In the genomic region with DNA sequence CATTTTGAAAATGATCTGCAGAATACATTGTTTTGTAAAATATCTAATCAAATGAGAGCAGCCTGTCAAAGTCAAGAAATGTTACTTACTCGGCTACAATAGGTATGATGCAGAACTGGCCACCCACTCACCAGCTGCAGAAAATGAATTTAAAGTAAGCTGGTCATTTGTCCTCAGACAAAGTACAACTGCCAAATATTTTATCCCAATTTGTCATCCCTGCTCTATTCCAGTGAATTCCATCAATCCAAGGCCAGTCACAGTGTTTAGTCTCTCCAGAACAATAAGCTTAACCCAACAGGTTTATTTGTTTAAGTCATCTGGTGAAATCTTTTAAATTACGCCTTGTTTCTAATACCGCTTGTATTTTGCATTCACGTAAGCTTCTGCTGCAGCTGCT, we compare ENCODE assay signal across 2 cellular contexts.
TF ChIP-seq lines count a peak whose summit lies in the region.

No MANE protein-coding gene starts in this region.

TF ChIP-seq in SK-N-SH treated with all-trans-retinoic acid at 6 μM for 48 hours, 23 proteins besides CTCF, POLR2A, EP300 and RAD21:
- TF ChIP-seq RARB (CRISPR knock-in tag; IDR thresholded peaks at IDR 0.05) (no peak), OSR1 (CRISPR knock-in tag; IDR thresholded peaks at IDR 0.05) (no peak), SNAI2 (CRISPR knock-in tag; IDR thresholded peaks at IDR 0.05) (no peak), TCF4 (CRISPR knock-in tag; IDR thresholded peaks at IDR 0.05; ENCODE audit: borderline replicate concordance) (no peak), ZNF70 (CRISPR knock-in tag; IDR thresholded peaks at IDR 0.05) (no peak), TOX (CRISPR knock-in tag; IDR thresholded peaks at IDR 0.05; ENCODE audit: borderline replicate concordance) (no peak), ZNF565 (CRISPR knock-in tag; conservative IDR thresholded peaks at IDR 0.05; ENCODE audit: low read depth) (no peak), CREB5 (CRISPR knock-in tag; IDR thresholded peaks at IDR 0.05; ENCODE audit: low read depth) (no peak), CSDC2 (CRISPR knock-in tag; IDR thresholded peaks at IDR 0.05) (no peak), ZNF8 (CRISPR knock-in tag; IDR thresholded peaks at IDR 0.05) (no peak), PPARA (CRISPR knock-in tag; IDR thresholded peaks at IDR 0.05; ENCODE audit: borderline replicate concordance) (no peak), GLIS3 (CRISPR knock-in tag; IDR thresholded peaks at IDR 0.05) (no peak), POU6F1 (CRISPR knock-in tag; IDR thresholded peaks at IDR 0.05; ENCODE audit: borderline replicate concordance, low read depth) (no peak), BACH2 (CRISPR knock-in tag; IDR thresholded peaks at IDR 0.05; ENCODE audit: borderline replicate concordance) (no peak), ZFP3 (CRISPR knock-in tag; IDR thresholded peaks at IDR 0.05) (no peak), ZC3H10 (CRISPR knock-in tag; IDR thresholded peaks at IDR 0.05) (no peak)
- TF ChIP-seq, protein P1, sequence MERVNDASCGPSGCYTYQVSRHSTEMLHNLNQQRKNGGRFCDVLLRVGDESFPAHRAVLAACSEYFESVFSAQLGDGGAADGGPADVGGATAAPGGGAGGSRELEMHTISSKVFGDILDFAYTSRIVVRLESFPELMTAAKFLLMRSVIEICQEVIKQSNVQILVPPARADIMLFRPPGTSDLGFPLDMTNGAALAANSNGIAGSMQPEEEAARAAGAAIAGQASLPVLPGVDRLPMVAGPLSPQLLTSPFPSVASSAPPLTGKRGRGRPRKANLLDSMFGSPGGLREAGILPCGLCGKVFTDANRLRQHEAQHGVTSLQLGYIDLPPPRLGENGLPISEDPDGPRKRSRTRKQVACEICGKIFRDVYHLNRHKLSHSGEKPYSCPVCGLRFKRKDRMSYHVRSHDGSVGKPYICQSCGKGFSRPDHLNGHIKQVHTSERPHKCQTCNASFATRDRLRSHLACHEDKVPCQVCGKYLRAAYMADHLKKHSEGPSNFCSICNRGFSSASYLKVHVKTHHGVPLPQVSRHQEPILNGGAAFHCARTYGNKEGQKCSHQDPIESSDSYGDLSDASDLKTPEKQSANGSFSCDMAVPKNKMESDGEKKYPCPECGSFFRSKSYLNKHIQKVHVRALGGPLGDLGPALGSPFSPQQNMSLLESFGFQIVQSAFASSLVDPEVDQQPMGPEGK (CRISPR knock-in tag; IDR thresholded peaks at IDR 0.05; ENCODE audit: borderline replicate concordance): no peak
- TF ChIP-seq, protein P2, sequence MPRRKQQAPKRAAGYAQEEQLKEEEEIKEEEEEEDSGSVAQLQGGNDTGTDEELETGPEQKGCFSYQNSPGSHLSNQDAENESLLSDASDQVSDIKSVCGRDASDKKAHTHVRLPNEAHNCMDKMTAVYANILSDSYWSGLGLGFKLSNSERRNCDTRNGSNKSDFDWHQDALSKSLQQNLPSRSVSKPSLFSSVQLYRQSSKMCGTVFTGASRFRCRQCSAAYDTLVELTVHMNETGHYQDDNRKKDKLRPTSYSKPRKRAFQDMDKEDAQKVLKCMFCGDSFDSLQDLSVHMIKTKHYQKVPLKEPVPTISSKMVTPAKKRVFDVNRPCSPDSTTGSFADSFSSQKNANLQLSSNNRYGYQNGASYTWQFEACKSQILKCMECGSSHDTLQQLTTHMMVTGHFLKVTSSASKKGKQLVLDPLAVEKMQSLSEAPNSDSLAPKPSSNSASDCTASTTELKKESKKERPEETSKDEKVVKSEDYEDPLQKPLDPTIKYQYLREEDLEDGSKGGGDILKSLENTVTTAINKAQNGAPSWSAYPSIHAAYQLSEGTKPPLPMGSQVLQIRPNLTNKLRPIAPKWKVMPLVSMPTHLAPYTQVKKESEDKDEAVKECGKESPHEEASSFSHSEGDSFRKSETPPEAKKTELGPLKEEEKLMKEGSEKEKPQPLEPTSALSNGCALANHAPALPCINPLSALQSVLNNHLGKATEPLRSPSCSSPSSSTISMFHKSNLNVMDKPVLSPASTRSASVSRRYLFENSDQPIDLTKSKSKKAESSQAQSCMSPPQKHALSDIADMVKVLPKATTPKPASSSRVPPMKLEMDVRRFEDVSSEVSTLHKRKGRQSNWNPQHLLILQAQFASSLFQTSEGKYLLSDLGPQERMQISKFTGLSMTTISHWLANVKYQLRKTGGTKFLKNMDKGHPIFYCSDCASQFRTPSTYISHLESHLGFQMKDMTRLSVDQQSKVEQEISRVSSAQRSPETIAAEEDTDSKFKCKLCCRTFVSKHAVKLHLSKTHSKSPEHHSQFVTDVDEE (CRISPR knock-in tag; IDR thresholded peaks at IDR 0.05): no peak
TF ChIP-seq in SK-N-SH treated with all-trans-retinoic acid at 6 μM for 48 hours: peak in this region for 0.

TF ChIP-seq in endothelial cell of umbilical vein, 7 proteins besides CTCF, POLR2A, EP300 and RAD21:
- TF ChIP-seq, protein P3, sequence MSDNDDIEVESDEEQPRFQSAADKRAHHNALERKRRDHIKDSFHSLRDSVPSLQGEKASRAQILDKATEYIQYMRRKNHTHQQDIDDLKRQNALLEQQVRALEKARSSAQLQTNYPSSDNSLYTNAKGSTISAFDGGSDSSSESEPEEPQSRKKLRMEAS (IDR thresholded peaks at IDR 0.05; ENCODE audit: insufficient read depth, insufficient read length): no peak
